Comparison of ENCODE assay signal across 8 cellular contexts in the genomic region with DNA sequence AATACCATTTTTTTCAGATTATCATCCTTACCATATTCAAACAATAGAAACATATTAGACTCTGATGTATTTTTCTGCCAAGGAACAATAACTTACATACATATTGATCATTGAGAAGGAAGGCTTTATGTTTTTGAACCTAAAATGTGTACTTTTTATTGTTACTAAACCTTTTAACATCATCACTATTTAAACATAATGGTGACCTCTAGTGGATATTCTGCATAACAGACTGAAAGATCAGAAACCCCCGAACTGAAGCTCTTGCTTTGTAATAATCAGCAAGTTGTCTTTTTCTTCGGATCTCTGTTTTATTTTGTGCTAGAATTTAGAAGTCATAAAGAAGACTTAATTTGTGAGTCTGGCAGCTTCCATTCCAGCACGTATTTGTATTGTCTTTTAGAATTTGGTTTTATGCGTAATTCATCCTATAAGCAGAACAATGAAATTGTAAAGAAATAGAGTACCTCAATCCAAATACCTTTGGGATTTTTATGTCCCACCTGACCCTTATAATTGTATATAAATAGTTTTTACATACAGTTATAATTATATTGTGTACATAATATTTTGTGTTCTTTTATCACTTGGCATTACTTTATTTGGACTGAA.
DNase-seq lines count a peak whose midpoint lies in the region; ATAC-seq and TF ChIP-seq lines count a peak whose summit lies in the region.

No MANE protein-coding gene starts in this region.

- H3K36me3 ChIP-seq in GM06990 (ENCODE audit: control insufficient read depth, insufficient read depth, low read length): peaks cover 2% of the 10 kb centered on the region
- no peaks in the 10 kb centered on the region for H3K36me3 ChIP-seq in hepatocyte (replicated peaks; ENCODE audit: insufficient read depth, low read depth)
- H3K36me3 ChIP-seq in suprapubic skin: peaks cover 4% of the 10 kb centered on the region

- no peak overlapping the region for H3K4me3 ChIP-seq in AG04450 (ENCODE audit: low read depth, low read length)
- H3K4me3 ChIP-seq in GM06990 (replicated peaks; ENCODE audit: low read depth, low read length): no peak overlapping the region
- no peak overlapping the region for H3K4me3 ChIP-seq in hepatocyte
- H3K4me3 ChIP-seq in suprapubic skin: no peak overlapping the region

- POLR2A ChIA-PET in AG04450 (lab: Yijun Ruan, JAX): no interaction called here

- no peaks in the 10 kb centered on the region for H4K20me1 ChIP-seq in hepatocyte (ENCODE audit: insufficient read depth, poor library complexity, severe bottlenecking)

- H3K9me2 ChIP-seq in hepatocyte (replicated peaks; ENCODE audit: insufficient read depth): no peaks in the 10 kb centered on the region

- TF ChIP-seq CTCF in AG04450 (IDR thresholded peaks at IDR 0.05; ENCODE audit: low read depth, low read length) (peak; percentile 59), GM06990 (IDR thresholded peaks at IDR 0.05; ENCODE audit: insufficient read depth, low read length, poor library complexity, severe bottlenecking) (peak; percentile 45), hepatocyte (IDR thresholded peaks at IDR 0.05; ENCODE audit: poor library complexity) (peak; percentile 78), suprapubic skin (IDR thresholded peaks at IDR 0.05) (peak; percentile 48 to 54)

- H3K79me2 ChIP-seq in hepatocyte: peaks cover 41% of the 10 kb centered on the region

- H3K27me3 ChIP-seq in AG04450 (ENCODE audit: control insufficient read depth, insufficient read depth, low read length): no peaks in the 10 kb centered on the region
- no peaks in the 10 kb centered on the region for H3K27me3 ChIP-seq in GM06990 (replicated peaks; ENCODE audit: control insufficient read depth, insufficient read depth, low read length)
- H3K27me3 ChIP-seq in hepatocyte: no peaks in the 10 kb centered on the region
- H3K27me3 ChIP-seq in suprapubic skin: no peaks in the 10 kb centered on the region

- ATAC-seq in HG02798 (IDR thresholded peaks at IDR 0.05; ENCODE audit: poor library complexity, unreplicated experiment): no peak

- no peak for DNase-seq in AG04450 (ENCODE audit: low read depth, low spot score)
- peak; percentile 22 for DNase-seq in GM06990 (ENCODE audit: extremely low read depth, insufficient read length)
- DNase-seq in NCI-H2171 treated with DMSO at 0.1 percent for 48 hours (lab: John Stamatoyannopoulos, UW): peak; percentile 80
- DNase-seq in hepatocyte (ENCODE audit: low spot score): peak; percentile 63
- no peak for DNase-seq in suprapubic skin (ENCODE audit: low spot score in 2 of 2)
- DNase-seq in activated CD4-positive, alpha-beta T cell treated with anti-CD3 and anti-CD28 coated beads, Interleukin-2, amount 50 U/mL, for 1 hour: no peak

- H3K9me3 ChIP-seq in AG04450 (ENCODE audit: control insufficient read depth, insufficient read depth, low read length) (no peaks in the 10 kb centered on the region), hepatocyte (ENCODE audit: low read depth) (no peaks in the 10 kb centered on the region), suprapubic skin (no peaks in the 10 kb centered on the region)

- no peak for TF ChIP-seq EP300 in suprapubic skin (IDR thresholded peaks at IDR 0.05)

- no peak overlapping the region for H3K4me2 ChIP-seq in hepatocyte

- no peak overlapping the region for H3K27ac ChIP-seq in AG04450 (ENCODE audit: low read depth, low read length)
- H3K27ac ChIP-seq in angular gyrus (ENCODE audit: low read depth, low read length): peak overlapping the region; percentile 75
- H3K27ac ChIP-seq in hepatocyte: no peak overlapping the region
- H3K27ac ChIP-seq in suprapubic skin: no peak overlapping the region

- TF ChIP-seq POLR2A in suprapubic skin (IDR thresholded peaks at IDR 0.05): no peak

- CTCF ChIA-PET in AG04450 (lab: Charles Lee): interaction anchor here (0.6 to 1.8 kb wide), 13 partner anchors 17 to 236 kb away, joined by 3 to 29 read pairs (median 3); a partner anchor contains a TSS

- 37% methylated on average over 4 of the region's 4 CpGs for WGBS in hepatocyte (ENCODE audit: low lambda C conversion rate, missing lambda C conversion rate)
- 28% methylated on average over 4 of the region's 4 CpGs for WGBS in suprapubic skin

- no peak overlapping the region for H2AFZ ChIP-seq in hepatocyte

- H3K4me1 ChIP-seq in hepatocyte (ENCODE audit: insufficient read depth) (peaks cover 21% of the 10 kb centered on the region), suprapubic skin (peaks cover 43% of the 10 kb centered on the region)

Comparison
In these comparisons a context has a peak if more than half of its experiments do, and no peak if none do; other contexts are left out.
1. DNase-seq: peak in GM06990 (single experiment), NCI-H2171 treated with DMSO at 0.1 percent for 48 hours (single experiment) and hepatocyte (single experiment); none in AG04450 (single experiment), suprapubic skin (0 of 2) and activated CD4-positive, alpha-beta T cell treated with anti-CD3 and anti-CD28 coated beads, Interleukin-2, amount 50 U/mL, for 1 hour (single experiment).
2. Peak in every context shown above with its lines, with median percentiles within 50 percentile points of each other: CTCF ChIP-seq.